In genomic region chr3:16439163-16439847, GRCh38 we compare ENCODE assay signal across 15 cellular contexts.
DNase-seq lines count a peak whose midpoint lies in the region; ATAC-seq and TF ChIP-seq lines count a peak whose summit lies in the region.
"Had no signal": no experiment of that assay in that cellular context is flagged by ENCODE, and none has a peak within 500 bp of the region (broad histone marks: within the 10 kb centered on the region; RNA-seq: fewer than 3 reads in every experiment).

No MANE protein-coding gene starts in this region.

- no peak for TF ChIP-seq CTCF in natural killer cell (IDR thresholded peaks at IDR 0.05)
- TF ChIP-seq CTCF in HFFc6 (IDR thresholded peaks at IDR 0.05): no peak

- no peaks in the 10 kb centered on the region for H3K9me3 ChIP-seq in naive thymus-derived CD4-positive, alpha-beta T cell (ENCODE audit: control insufficient read depth in 2 of 3, low read length in 3 of 3)
- H3K9me3 ChIP-seq: HAP-1, sigmoid colon had no signal

- H3K4me1 Mint-ChIP-seq in natural killer cell (peaks cover 34 to 48% of the 10 kb centered on the region in 2 donors), HFFc6 (ENCODE audit: low read depth) (peaks cover 47% of the 10 kb centered on the region)
- peaks cover 29 to 30% of the 10 kb centered on the region in 2 donors for H3K4me1 Mint-ChIP-seq in natural killer cell treated with Interleukin-12 subunit alpha and Interleukin-12 subunit beta and Interleukin-15 and Interleukin-18, amount 100 ng/mL, for 72 hours (ENCODE audit: low read depth in 2 of 2)
- peaks cover 10 to 44% (median 30%) of the 10 kb centered on the region in 7 donors for H3K4me1 Mint-ChIP-seq in naive thymus-derived CD4-positive, alpha-beta T cell

- H3K27me3 Mint-ChIP-seq in natural killer cell (ENCODE audit: low read depth in 2 of 2) (no peaks in the 10 kb centered on the region), HFFc6 (ENCODE audit: insufficient read depth) (no peaks in the 10 kb centered on the region; the same call in 1 of the 2 replicates)
- no peaks in the 10 kb centered on the region for H3K27me3 Mint-ChIP-seq in natural killer cell treated with Interleukin-12 subunit alpha and Interleukin-12 subunit beta and Interleukin-15 and Interleukin-18, amount 100 ng/mL, for 72 hours
- no peaks in the 10 kb centered on the region for H3K27me3 Mint-ChIP-seq in naive thymus-derived CD4-positive, alpha-beta T cell

- no peak overlapping the region for H3K27ac ChIP-seq in naive thymus-derived CD4-positive, alpha-beta T cell (ENCODE audit: low read depth, low read length)

- DNase-seq in natural killer cell (no peak), fibroblast of gingiva (ENCODE audit: low read depth) (peak; percentile 35), occipital lobe (lab: John Stamatoyannopoulos, UW) (peak; percentile 42), H7 (no peak), SKM-1 treated with dmso at 0.1 percent for 144 hours (lab: John Stamatoyannopoulos, UW; ENCODE audit: unreplicated experiment) (no peak), HFFc6 (no peak)
- DNase-seq in natural killer cell treated with Interleukin-12 subunit alpha and Interleukin-12 subunit beta and Interleukin-15 and Interleukin-18, amount 100 ng/mL, for 72 hours (ENCODE audit: low spot score): no peak
- no peak for DNase-seq in naive thymus-derived CD4-positive, alpha-beta T cell
- DNase-seq: ACHN; activated T-cell treated with anti-CD3 and anti-CD28 coated beads, Interleukin-2, amount 50 U/mL, for 48 hours; Kasumi-1; NCI-H187 treated with DMSO at 0.1 percent for 48 hours; sigmoid colon; stimulated activated naive CD4-positive, alpha-beta T cell had no signal

- H3K9me3 Mint-ChIP-seq in natural killer cell: no peaks in the 10 kb centered on the region
- no peaks in the 10 kb centered on the region for H3K9me3 Mint-ChIP-seq in natural killer cell treated with Interleukin-12 subunit alpha and Interleukin-12 subunit beta and Interleukin-15 and Interleukin-18, amount 100 ng/mL, for 72 hours
- H3K9me3 Mint-ChIP-seq in naive thymus-derived CD4-positive, alpha-beta T cell: peaks cover 0 to 6% (median 0%) of the 10 kb centered on the region in 11 donors
- H3K9me3 Mint-ChIP-seq in HFFc6: no peaks in the 10 kb centered on the region

- H3K27me3 ChIP-seq in H7 (ENCODE audit: control insufficient read depth, insufficient read depth, low read length): no peaks in the 10 kb centered on the region
- H3K27me3 ChIP-seq in naive thymus-derived CD4-positive, alpha-beta T cell (ENCODE audit: control insufficient read depth in 2 of 2, insufficient read depth in 2 of 2, low read length in 2 of 2): no peaks in the 10 kb centered on the region
- H3K27me3 ChIP-seq: sigmoid colon had no signal

- H3K4me1 ChIP-seq in naive thymus-derived CD4-positive, alpha-beta T cell (ENCODE audit: control insufficient read depth in 2 of 2, insufficient read depth in 2 of 2, low read length in 2 of 2): no peaks in the 10 kb centered on the region
- H3K4me1 ChIP-seq: HAP-1, sigmoid colon had no signal

- ATAC-seq in natural killer cell: no peak
- ATAC-seq in natural killer cell treated with Interleukin-12 subunit alpha and Interleukin-12 subunit beta and Interleukin-15 and Interleukin-18, amount 100 ng/mL, for 72 hours: no peak
- ATAC-seq in naive thymus-derived CD4-positive, alpha-beta T cell: no peak

- POLR2A ChIA-PET in naive thymus-derived CD4-positive, alpha-beta T cell (lab: Charles Lee): interaction anchor here (1.3 kb wide), 1 partner anchor 13 kb away, joined by 4 read pairs; no protein-coding TSS in a partner anchor

- CTCF ChIA-PET in naive thymus-derived CD4-positive, alpha-beta T cell (lab: Charles Lee): no interaction called here

- peak overlapping the region; percentile 57 to 61 for H3K27ac Mint-ChIP-seq in natural killer cell
- no peak overlapping the region for H3K27ac Mint-ChIP-seq in natural killer cell treated with Interleukin-12 subunit alpha and Interleukin-12 subunit beta and Interleukin-15 and Interleukin-18, amount 100 ng/mL, for 72 hours
- H3K27ac Mint-ChIP-seq in naive thymus-derived CD4-positive, alpha-beta T cell: peak overlapping the region in 3 of 9 donors; percentile 12 to 59 (median 52)
- H3K27ac Mint-ChIP-seq in HFFc6: no peak overlapping the region

- intact Hi-C loops in natural killer cell (cut with micrococcal nuclease): no loop called here
- intact Hi-C loops in naive thymus-derived CD4-positive, alpha-beta T cell (cut with micrococcal nuclease): no loop called here

- H3K36me3 Mint-ChIP-seq in natural killer cell: no peaks in the 10 kb centered on the region
- H3K36me3 Mint-ChIP-seq in natural killer cell treated with Interleukin-12 subunit alpha and Interleukin-12 subunit beta and Interleukin-15 and Interleukin-18, amount 100 ng/mL, for 72 hours: peaks cover 10% of the 10 kb centered on the region
- peaks cover 9 to 29% (median 20%) of the 10 kb centered on the region in 5 donors for H3K36me3 Mint-ChIP-seq in naive thymus-derived CD4-positive, alpha-beta T cell
- peaks cover 16% of the 10 kb centered on the region; the same call in 1 of the 2 replicates for H3K36me3 Mint-ChIP-seq in HFFc6 (ENCODE audit: low read depth)

- no peak overlapping the region for H3K4me3 ChIP-seq in H7 (ENCODE audit: insufficient read depth, low read depth, low read length)
- no peak overlapping the region for H3K4me3 ChIP-seq in naive thymus-derived CD4-positive, alpha-beta T cell (ENCODE audit: low read length)
- H3K4me3 ChIP-seq: HAP-1, sigmoid colon had no signal

- no peaks in the 10 kb centered on the region for H3K36me3 ChIP-seq in H7 (replicated peaks; ENCODE audit: control insufficient read depth, insufficient read depth, low read length)
- no peaks in the 10 kb centered on the region for H3K36me3 ChIP-seq in naive thymus-derived CD4-positive, alpha-beta T cell (ENCODE audit: control insufficient read depth in 2 of 3, insufficient read depth in 3 of 3, low read length in 3 of 3)
- H3K36me3 ChIP-seq: HAP-1, sigmoid colon had no signal

- H3K4me3 Mint-ChIP-seq in natural killer cell (no peak overlapping the region), HFFc6 (no peak overlapping the region)
- no peak overlapping the region for H3K4me3 Mint-ChIP-seq in natural killer cell treated with Interleukin-12 subunit alpha and Interleukin-12 subunit beta and Interleukin-15 and Interleukin-18, amount 100 ng/mL, for 72 hours
- H3K4me3 Mint-ChIP-seq in naive thymus-derived CD4-positive, alpha-beta T cell: no peak overlapping the region

Comparison
In these comparisons a context has a peak if more than half of its experiments do, and no peak if none do; other contexts are left out.
1. H3K27ac Mint-ChIP-seq: peak in natural killer cell (2 of 2); none in natural killer cell treated with Interleukin-12 subunit alpha and Interleukin-12 subunit beta and Interleukin-15 and Interleukin-18, amount 100 ng/mL, for 72 hours (0 of 2) and HFFc6 (single experiment).
2. DNase-seq: peak in fibroblast of gingiva (single experiment) and occipital lobe (single experiment); none in natural killer cell (single experiment), natural killer cell treated with Interleukin-12 subunit alpha and Interleukin-12 subunit beta and Interleukin-15 and Interleukin-18, amount 100 ng/mL, for 72 hours (single experiment), H7 (single experiment), SKM-1 treated with dmso at 0.1 percent for 144 hours (single experiment), naive thymus-derived CD4-positive, alpha-beta T cell (0 of 9) and HFFc6 (single experiment).